In genomic region chr18:56645415-56646016, GRCh38 we compare ENCODE assay signal across 9 cellular contexts. TPM values are rescaled to one million over a fixed set of nuclear protein-coding genes. Genes with fewer than 3 reads are reported as not detected.
DNase-seq lines count a peak whose midpoint lies in the region; ATAC-seq, FAIRE-seq and TF ChIP-seq lines count a peak whose summit lies in the region.
"Had no signal": no experiment of that assay in that cellular context is flagged by ENCODE, and none has a peak within 500 bp of the region (broad histone marks: within the 10 kb centered on the region; RNA-seq: fewer than 3 reads in every experiment).

No MANE protein-coding gene starts in this region.

- ATAC-seq in HG03108 (IDR thresholded peaks at IDR 0.05; ENCODE audit: unreplicated experiment), result no peak

- DNase-seq in NCI-H146 (lab: John Stamatoyannopoulos, UW), result peak; percentile 30
- no peak for DNase-seq in NCI-H146 treated with DMSO at 0.1 percent for 48 hours (lab: John Stamatoyannopoulos, UW; ENCODE audit: unreplicated experiment)
- DNase-seq in LoVo (ENCODE audit: low spot score), result peak; percentile 29
- peak; percentile 11 for DNase-seq in cerebellar cortex (ENCODE audit: low spot score)
- DNase-seq in osteocyte (ENCODE audit: extremely low spot score, unreplicated experiment), result no peak
- no peak for DNase-seq in H54 (ENCODE audit: insufficient read length, low spot score)
- no peak for DNase-seq in cerebellar nuclear complex (lab: John Stamatoyannopoulos, UW)
- DNase-seq: naive B cell had no signal

- TF ChIP-seq CTCF in osteocyte (IDR thresholded peaks at IDR 0.05), result peak; percentile 60

- no peak overlapping the region for H3K4me3 Mint-ChIP-seq in osteocyte (ENCODE audit: unreplicated experiment)
- H3K4me3 Mint-ChIP-seq: naive B cell had no signal

- no peaks in the 10 kb centered on the region for H3K9me3 Mint-ChIP-seq in osteocyte (ENCODE audit: unreplicated experiment)
- H3K9me3 Mint-ChIP-seq: naive B cell had no signal

- TF ChIP-seq POLR2A in H54 (IDR thresholded peaks at IDR 0.05; ENCODE audit: low read depth, low read length), result no peak

- no peak for FAIRE-seq in H54 (lab: Jason Lieb, UNC)

- no peaks in the 10 kb centered on the region for H3K27me3 Mint-ChIP-seq in osteocyte (ENCODE audit: unreplicated experiment)
- H3K27me3 Mint-ChIP-seq: naive B cell had no signal

- peaks cover 4% of the 10 kb centered on the region for H3K4me1 Mint-ChIP-seq in osteocyte (ENCODE audit: unreplicated experiment)

- H3K36me3 Mint-ChIP-seq in osteocyte (ENCODE audit: unreplicated experiment), result no peaks in the 10 kb centered on the region
- H3K36me3 Mint-ChIP-seq: naive B cell had no signal

- no peak overlapping the region for H3K27ac Mint-ChIP-seq in osteocyte (ENCODE audit: unreplicated experiment)
- H3K27ac Mint-ChIP-seq: naive B cell had no signal

RNA-seq across cellular contexts. Expression of gene WDR7, which starts 5.6 kb away (rescaled TPM):
- total RNA-seq in osteocyte, result 25.9 and 26.9 TPM in 2 replicates

RNA-seq across cellular contexts. Expression of gene TXNL1, which starts 7.1 kb away (rescaled TPM):
- 67.2 and 68.6 TPM in 2 replicates for total RNA-seq in osteocyte

Comparison
In these comparisons a context has a peak if more than half of its experiments do, and no peak if none do; other contexts are left out.
1. DNase-seq: peak in NCI-H146 (single experiment), LoVo (single experiment) and cerebellar cortex (single experiment); none in NCI-H146 treated with DMSO at 0.1 percent for 48 hours (single experiment), osteocyte (single experiment), H54 (single experiment) and cerebellar nuclear complex (0 of 2).